ENCODE assay signal across 1 cellular context in the genomic region with DNA sequence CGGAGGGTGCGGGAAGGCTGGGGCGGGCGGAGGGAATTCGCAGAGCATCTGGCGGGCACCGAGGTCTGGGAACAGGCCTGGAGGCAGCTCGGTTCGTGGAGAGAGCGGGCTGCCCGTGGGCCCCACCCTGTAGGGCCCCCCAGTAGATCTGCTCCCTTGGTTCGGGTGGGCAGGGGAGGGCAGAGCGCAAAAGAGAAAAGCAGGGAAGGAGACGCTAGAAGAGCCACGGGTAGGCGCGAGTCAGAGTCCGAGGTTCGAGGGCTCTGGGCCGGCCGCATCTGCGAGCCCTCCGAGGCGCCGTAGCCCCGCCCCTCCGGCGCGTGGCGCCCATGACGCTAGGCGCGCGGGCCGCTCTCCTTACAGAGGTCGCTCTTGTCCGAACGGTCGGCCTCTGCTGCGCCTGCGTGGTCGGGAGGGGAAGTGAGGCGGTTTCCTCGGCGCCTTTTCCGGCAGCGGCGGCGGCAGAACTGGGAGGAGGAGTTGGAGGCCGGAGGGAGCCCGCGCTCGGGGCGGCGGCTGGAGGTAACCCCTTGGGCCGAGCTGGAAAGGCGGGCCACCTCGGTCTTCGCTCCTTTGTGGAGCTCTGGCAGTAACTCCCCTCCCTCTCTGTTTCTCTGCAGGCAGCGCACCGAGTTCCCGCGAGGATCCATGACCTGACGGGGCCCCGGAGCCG.
TF ChIP-seq lines count a peak whose summit lies in the region.

ARF6 (plus strand) TSS at position 447 of the 673 bp plus-strand sequence. CDS start 655 bp downstream, outside the sequence.

TF ChIP-seq in HepG2, 621 proteins besides CTCF, POLR2A, EP300 and RAD21 (continued from another document and continues in another):
- TF ChIP-seq TBX3 (IDR thresholded peaks at IDR 0.05; ENCODE audit: borderline replicate concordance), result no peak
- TF ChIP-seq, protein P1, sequence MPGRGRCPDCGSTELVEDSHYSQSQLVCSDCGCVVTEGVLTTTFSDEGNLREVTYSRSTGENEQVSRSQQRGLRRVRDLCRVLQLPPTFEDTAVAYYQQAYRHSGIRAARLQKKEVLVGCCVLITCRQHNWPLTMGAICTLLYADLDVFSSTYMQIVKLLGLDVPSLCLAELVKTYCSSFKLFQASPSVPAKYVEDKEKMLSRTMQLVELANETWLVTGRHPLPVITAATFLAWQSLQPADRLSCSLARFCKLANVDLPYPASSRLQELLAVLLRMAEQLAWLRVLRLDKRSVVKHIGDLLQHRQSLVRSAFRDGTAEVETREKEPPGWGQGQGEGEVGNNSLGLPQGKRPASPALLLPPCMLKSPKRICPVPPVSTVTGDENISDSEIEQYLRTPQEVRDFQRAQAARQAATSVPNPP (CRISPR knock-in tag; IDR thresholded peaks at IDR 0.05), result peak; percentile 48
- peak; percentile 87 for TF ChIP-seq SRSF1 (optimal IDR thresholded peaks at IDR 0.05; ENCODE audit: low read depth, low read length)
- no peak for TF ChIP-seq CC2D1A (CRISPR knock-in tag; IDR thresholded peaks at IDR 0.05)
- TF ChIP-seq HOXA7 (CRISPR knock-in tag; IDR thresholded peaks at IDR 0.05), result no peak
- peak; percentile 61; the same call in 1 of the 2 replicates for TF ChIP-seq ERF (CRISPR knock-in tag; IDR thresholded peaks at IDR 0.05)
- TF ChIP-seq GABPB1 (CRISPR knock-in tag; IDR thresholded peaks at IDR 0.05), result peak; percentile 92
- TF ChIP-seq NFE2L2 (IDR thresholded peaks at IDR 0.05; ENCODE audit: low read length), result no peak
- 0 out of 2 replicates have a peak, but pooled peaks have one; percentile 53 for TF ChIP-seq PCBP1 (IDR thresholded peaks at IDR 0.05; ENCODE audit: borderline replicate concordance, low read depth, low read length)
- no peak for TF ChIP-seq MLXIP (CRISPR knock-in tag; IDR thresholded peaks at IDR 0.05; ENCODE audit: borderline replicate concordance)
- TF ChIP-seq ZNF75D (CRISPR knock-in tag; IDR thresholded peaks at IDR 0.05; ENCODE audit: borderline replicate concordance), result no peak
- TF ChIP-seq, protein P2, sequence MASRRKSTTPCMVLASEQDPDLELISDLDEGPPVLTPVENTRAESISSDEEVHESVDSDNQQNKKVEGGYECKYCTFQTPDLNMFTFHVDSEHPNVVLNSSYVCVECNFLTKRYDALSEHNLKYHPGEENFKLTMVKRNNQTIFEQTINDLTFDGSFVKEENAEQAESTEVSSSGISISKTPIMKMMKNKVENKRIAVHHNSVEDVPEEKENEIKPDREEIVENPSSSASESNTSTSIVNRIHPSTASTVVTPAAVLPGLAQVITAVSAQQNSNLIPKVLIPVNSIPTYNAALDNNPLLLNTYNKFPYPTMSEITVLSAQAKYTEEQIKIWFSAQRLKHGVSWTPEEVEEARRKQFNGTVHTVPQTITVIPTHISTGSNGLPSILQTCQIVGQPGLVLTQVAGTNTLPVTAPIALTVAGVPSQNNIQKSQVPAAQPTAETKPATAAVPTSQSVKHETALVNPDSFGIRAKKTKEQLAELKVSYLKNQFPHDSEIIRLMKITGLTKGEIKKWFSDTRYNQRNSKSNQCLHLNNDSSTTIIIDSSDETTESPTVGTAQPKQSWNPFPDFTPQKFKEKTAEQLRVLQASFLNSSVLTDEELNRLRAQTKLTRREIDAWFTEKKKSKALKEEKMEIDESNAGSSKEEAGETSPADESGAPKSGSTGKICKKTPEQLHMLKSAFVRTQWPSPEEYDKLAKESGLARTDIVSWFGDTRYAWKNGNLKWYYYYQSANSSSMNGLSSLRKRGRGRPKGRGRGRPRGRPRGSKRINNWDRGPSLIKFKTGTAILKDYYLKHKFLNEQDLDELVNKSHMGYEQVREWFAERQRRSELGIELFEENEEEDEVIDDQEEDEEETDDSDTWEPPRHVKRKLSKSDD (CRISPR knock-in tag; IDR thresholded peaks at IDR 0.05; ENCODE audit: low read depth), result peak; percentile 49; the same call in 1 of the 2 replicates
- TF ChIP-seq ZNF652 (CRISPR knock-in tag; IDR thresholded peaks at IDR 0.05; ENCODE audit: borderline replicate concordance, low read depth), result no peak
- no peak for TF ChIP-seq ZNF296 (CRISPR knock-in tag; conservative IDR thresholded peaks at IDR 0.05)
- TF ChIP-seq FOXK2 (IDR thresholded peaks at IDR 0.05), result no peak
- TF ChIP-seq REPIN1 (CRISPR knock-in tag; IDR thresholded peaks at IDR 0.05; ENCODE audit: borderline replicate concordance, low read depth), result peak; percentile 21
- TF ChIP-seq TCF7L2 (IDR thresholded peaks at IDR 0.05; ENCODE audit: low read depth, low read length), result no peak
- TF ChIP-seq SP140L (CRISPR knock-in tag; IDR thresholded peaks at IDR 0.05; ENCODE audit: borderline replicate concordance), result no peak
- TF ChIP-seq ZNF264 (CRISPR knock-in tag; IDR thresholded peaks at IDR 0.05), result no peak
- TF ChIP-seq ZNF775 (CRISPR knock-in tag; IDR thresholded peaks at IDR 0.05; ENCODE audit: borderline replicate concordance), result 0 out of 2 replicates have a peak, but pooled peaks have one; percentile 74
- peak; percentile 59; the same call in 1 of the 2 replicates for TF ChIP-seq ETV5 (CRISPR knock-in tag; IDR thresholded peaks at IDR 0.05; ENCODE audit: borderline replicate concordance)
- no peak for TF ChIP-seq AGO2 (optimal IDR thresholded peaks at IDR 0.05; ENCODE audit: low read depth, low read length)
- TF ChIP-seq ZNF460 (CRISPR knock-in tag; IDR thresholded peaks at IDR 0.05; ENCODE audit: borderline replicate concordance), result no peak; the same call in 1 of the 2 replicates
- no peak for TF ChIP-seq ZMAT5 (CRISPR knock-in tag; IDR thresholded peaks at IDR 0.05; ENCODE audit: borderline replicate concordance, low read depth)
- no peak; the same call in 1 of the 2 replicates for TF ChIP-seq KDM6A (CRISPR knock-in tag; IDR thresholded peaks at IDR 0.05; ENCODE audit: low read depth)
- TF ChIP-seq, protein P3, sequence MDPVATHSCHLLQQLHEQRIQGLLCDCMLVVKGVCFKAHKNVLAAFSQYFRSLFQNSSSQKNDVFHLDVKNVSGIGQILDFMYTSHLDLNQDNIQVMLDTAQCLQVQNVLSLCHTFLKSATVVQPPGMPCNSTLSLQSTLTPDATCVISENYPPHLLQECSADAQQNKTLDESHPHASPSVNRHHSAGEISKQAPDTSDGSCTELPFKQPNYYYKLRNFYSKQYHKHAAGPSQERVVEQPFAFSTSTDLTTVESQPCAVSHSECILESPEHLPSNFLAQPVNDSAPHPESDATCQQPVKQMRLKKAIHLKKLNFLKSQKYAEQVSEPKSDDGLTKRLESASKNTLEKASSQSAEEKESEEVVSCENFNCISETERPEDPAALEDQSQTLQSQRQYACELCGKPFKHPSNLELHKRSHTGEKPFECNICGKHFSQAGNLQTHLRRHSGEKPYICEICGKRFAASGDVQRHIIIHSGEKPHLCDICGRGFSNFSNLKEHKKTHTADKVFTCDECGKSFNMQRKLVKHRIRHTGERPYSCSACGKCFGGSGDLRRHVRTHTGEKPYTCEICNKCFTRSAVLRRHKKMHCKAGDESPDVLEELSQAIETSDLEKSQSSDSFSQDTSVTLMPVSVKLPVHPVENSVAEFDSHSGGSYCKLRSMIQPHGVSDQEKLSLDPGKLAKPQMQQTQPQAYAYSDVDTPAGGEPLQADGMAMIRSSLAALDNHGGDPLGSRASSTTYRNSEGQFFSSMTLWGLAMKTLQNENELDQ (CRISPR knock-in tag; IDR thresholded peaks at IDR 0.05; ENCODE audit: borderline replicate concordance), result no peak
- no peak for TF ChIP-seq NR2F1 (CRISPR knock-in tag; IDR thresholded peaks at IDR 0.05)
- no peak for TF ChIP-seq ZSCAN31 (CRISPR knock-in tag; IDR thresholded peaks at IDR 0.05; ENCODE audit: low read depth)
- peak; percentile 93 for TF ChIP-seq KAT8 (CRISPR knock-in tag; IDR thresholded peaks at IDR 0.05)
- TF ChIP-seq FOXA1 (IDR thresholded peaks at IDR 0.05), result no peak
- 0 out of 2 replicates have a peak, but pooled peaks have one; percentile 12 for TF ChIP-seq FOXA1 (CRISPR knock-in tag; IDR thresholded peaks at IDR 0.05)
- no peak for TF ChIP-seq ZNF251 (CRISPR knock-in tag; IDR thresholded peaks at IDR 0.05)
- TF ChIP-seq SALL1 (CRISPR knock-in tag; IDR thresholded peaks at IDR 0.05), result peak; percentile 86
- TF ChIP-seq KDM5B (CRISPR knock-in tag; IDR thresholded peaks at IDR 0.05; ENCODE audit: borderline replicate concordance), result peak; percentile 89
- peak; percentile 28 for TF ChIP-seq BCL6 (CRISPR knock-in tag; IDR thresholded peaks at IDR 0.05)
- TF ChIP-seq, protein P4, sequence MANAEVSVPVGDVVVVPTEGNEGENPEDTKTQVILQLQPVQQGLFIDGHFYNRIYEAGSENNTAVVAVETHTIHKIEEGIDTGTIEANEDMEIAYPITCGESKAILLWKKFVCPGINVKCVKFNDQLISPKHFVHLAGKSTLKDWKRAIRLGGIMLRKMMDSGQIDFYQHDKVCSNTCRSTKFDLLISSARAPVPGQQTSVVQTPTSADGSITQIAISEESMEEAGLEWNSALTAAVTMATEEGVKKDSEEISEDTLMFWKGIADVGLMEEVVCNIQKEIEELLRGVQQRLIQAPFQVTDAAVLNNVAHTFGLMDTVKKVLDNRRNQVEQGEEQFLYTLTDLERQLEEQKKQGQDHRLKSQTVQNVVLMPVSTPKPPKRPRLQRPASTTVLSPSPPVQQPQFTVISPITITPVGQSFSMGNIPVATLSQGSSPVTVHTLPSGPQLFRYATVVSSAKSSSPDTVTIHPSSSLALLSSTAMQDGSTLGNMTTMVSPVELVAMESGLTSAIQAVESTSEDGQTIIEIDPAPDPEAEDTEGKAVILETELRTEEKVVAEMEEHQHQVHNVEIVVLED (CRISPR knock-in tag; IDR thresholded peaks at IDR 0.05; ENCODE audit: borderline replicate concordance), result peak; percentile 93
- TF ChIP-seq, protein P5, sequence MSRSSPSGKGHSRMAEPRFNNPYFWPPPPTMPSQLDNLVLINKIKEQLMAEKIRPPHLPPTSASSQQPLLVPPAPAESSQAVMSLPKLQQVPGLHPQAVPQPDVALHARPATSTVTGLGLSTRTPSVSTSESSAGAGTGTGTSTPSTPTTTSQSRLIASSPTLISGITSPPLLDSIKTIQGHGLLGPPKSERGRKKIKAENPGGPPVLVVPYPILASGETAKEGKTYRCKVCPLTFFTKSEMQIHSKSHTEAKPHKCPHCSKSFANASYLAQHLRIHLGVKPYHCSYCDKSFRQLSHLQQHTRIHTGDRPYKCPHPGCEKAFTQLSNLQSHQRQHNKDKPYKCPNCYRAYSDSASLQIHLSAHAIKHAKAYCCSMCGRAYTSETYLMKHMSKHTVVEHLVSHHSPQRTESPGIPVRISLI (CRISPR knock-in tag; IDR thresholded peaks at IDR 0.05; ENCODE audit: borderline replicate concordance), result peak; percentile 59
- no peak for TF ChIP-seq NR2F2 (IDR thresholded peaks at IDR 0.05; ENCODE audit: borderline replicate concordance, low read depth)
- TF ChIP-seq ZNF446 (CRISPR knock-in tag; IDR thresholded peaks at IDR 0.05), result 0 out of 2 replicates have a peak, but pooled peaks have one; percentile 82
- TF ChIP-seq BHLHE40 (IDR thresholded peaks at IDR 0.05; ENCODE audit: low read length), result no peak
- TF ChIP-seq ZBTB43 (CRISPR knock-in tag; conservative IDR thresholded peaks at IDR 0.05), result no peak; the same call in 1 of the 2 replicates
- TF ChIP-seq PPARG (CRISPR knock-in tag; conservative IDR thresholded peaks at IDR 0.05), result peak; percentile 52
- TF ChIP-seq MYC (CRISPR knock-in tag; IDR thresholded peaks at IDR 0.05; ENCODE audit: borderline replicate concordance), result peak; percentile 92; the same call in 1 of the 2 replicates
- TF ChIP-seq, protein P6, sequence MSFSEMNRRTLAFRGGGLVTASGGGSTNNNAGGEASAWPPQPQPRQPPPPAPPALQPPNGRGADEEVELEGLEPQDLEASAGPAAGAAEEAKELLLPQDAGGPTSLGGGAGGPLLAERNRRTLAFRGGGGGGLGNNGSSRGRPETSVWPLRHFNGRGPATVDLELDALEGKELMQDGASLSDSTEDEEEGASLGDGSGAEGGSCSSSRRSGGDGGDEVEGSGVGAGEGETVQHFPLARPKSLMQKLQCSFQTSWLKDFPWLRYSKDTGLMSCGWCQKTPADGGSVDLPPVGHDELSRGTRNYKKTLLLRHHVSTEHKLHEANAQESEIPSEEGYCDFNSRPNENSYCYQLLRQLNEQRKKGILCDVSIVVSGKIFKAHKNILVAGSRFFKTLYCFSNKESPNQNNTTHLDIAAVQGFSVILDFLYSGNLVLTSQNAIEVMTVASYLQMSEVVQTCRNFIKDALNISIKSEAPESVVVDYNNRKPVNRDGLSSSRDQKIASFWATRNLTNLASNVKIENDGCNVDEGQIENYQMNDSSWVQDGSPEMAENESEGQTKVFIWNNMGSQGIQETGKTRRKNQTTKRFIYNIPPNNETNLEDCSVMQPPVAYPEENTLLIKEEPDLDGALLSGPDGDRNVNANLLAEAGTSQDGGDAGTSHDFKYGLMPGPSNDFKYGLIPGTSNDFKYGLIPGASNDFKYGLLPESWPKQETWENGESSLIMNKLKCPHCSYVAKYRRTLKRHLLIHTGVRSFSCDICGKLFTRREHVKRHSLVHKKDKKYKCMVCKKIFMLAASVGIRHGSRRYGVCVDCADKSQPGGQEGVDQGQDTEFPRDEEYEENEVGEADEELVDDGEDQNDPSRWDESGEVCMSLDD (CRISPR knock-in tag; IDR thresholded peaks at IDR 0.05; ENCODE audit: borderline replicate concordance), result 0 out of 2 replicates have a peak, but pooled peaks have one; percentile 37
